ENCODE assay signal across 8 cellular contexts in the genomic region with DNA sequence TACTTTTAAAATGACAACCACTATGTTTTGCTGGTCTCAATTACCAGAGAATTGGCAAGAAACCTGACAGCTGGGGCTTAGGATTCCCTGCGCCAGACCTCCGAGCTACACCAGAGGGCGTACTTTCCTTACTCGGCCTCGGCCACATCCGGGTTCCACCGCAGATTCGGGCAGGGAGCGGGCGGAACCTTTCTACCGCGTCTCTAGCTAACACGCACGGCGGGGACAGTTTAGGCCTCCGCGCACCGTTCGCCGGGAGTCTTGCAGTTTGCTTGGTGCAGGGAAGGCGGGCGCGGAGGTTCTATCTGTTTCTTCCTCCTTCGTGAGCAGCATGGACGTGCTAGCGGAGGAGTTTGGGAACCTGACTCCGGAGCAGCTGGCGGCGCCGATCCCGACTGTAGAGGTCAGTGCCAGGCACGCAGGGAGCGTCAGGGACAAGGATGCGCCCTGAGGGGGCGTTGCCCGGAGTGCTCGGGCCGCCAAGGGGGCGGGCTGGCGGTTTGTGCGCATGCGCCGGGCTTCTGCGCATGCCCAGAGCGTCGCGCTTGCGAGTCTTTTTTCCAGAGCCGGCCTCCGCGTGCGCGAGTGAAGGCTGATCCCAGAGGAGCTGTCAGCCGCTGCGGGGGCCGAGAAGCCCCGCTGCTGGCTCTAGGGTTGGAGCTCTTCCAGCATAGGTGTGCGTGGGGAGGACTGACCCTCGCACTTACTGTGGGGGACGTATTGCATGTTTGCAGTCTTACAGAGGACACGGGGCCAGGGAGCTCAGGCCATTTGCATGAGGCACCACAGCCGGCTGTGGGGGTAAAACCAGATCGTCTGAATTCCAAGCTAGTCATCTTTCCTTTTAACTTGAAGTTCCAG. TPM values are rescaled to one million over a fixed set of nuclear protein-coding genes. Genes with fewer than 3 reads are reported as not detected.
DNase-seq lines count a peak whose midpoint lies in the region; ATAC-seq and TF ChIP-seq lines count a peak whose summit lies in the region.

A gene (plus strand): TSS at position 200 of the 861 bp plus-strand sequence. CDS start 132 bp downstream, at position 332.

- CTCF ChIA-PET in Calu3 (lab: Charles Lee): interaction anchor here (0.5 to 2.3 kb wide), 18 partner anchors 12 to 974 kb away, joined by 3 to 17 read pairs (median 4); a partner anchor contains a TSS

- H3K27ac ChIP-seq in mesodermal cell (ENCODE audit: low read depth, low read length, severe bottlenecking): peak within 1 kb of the TSS; percentile 98

- H3K36me3 Mint-ChIP-seq in Calu3 (ENCODE audit: insufficient read depth, unreplicated experiment): peaks cover 17% of the 10 kb centered on the region

- peaks cover 17% of the 10 kb centered on the region for H3K4me1 Mint-ChIP-seq in Calu3 (ENCODE audit: low read depth, unreplicated experiment)

- no peaks in the 10 kb centered on the region for H3K36me3 ChIP-seq in mesodermal cell (ENCODE audit: control insufficient read depth, insufficient read depth, low read length)

- TSS peak; percentile 60 for BruUV-seq in Calu3 (replicated peaks; lab: Mats Ljungman, UMichigan)

- H3K27ac Mint-ChIP-seq in Calu3 (ENCODE audit: unreplicated experiment): peak within 1 kb of the TSS; percentile 97

- peak within 1 kb of the TSS; percentile 84 for H3K4me3 Mint-ChIP-seq in Calu3 (ENCODE audit: low read depth, unreplicated experiment)

- H3K9me3 Mint-ChIP-seq in Calu3 (ENCODE audit: low read depth, unreplicated experiment): no peaks in the 10 kb centered on the region

- H3K9me3 ChIP-seq in mesodermal cell (ENCODE audit: control insufficient read depth, low read length): no peaks in the 10 kb centered on the region

- TF ChIP-seq CTCF in Calu3 (IDR thresholded peaks at IDR 0.05; ENCODE audit: unreplicated experiment): peak; percentile 83

- peak within 1 kb of the TSS; percentile 61 for H3K4me3 ChIP-seq in mesodermal cell (ENCODE audit: extremely low read depth, insufficient read depth, low read length, poor library complexity, severe bottlenecking)

- intact Hi-C loops in Calu3 (cut with micrococcal nuclease; ENCODE audit: unreplicated experiment): loop anchor here (1.0 to 5.0 kb wide), 2 partner anchors 110 to 563 kb away; a partner anchor contains a TSS

- DNase-seq in Calu3: peak; percentile 97
- peak; percentile 21 to 99 (median 89) for DNase-seq in HUDEP-2 (lab: John Stamatoyannopoulos, UW; ENCODE audit: unreplicated experiment in 76 of 76)
- peak; percentile 93 for DNase-seq in NOMO-1 treated with dmso at 0.1 percent for 144 hours (lab: John Stamatoyannopoulos, UW; ENCODE audit: unreplicated experiment)
- peak; percentile 93 for DNase-seq in activated CD8-positive, alpha-beta memory T cell treated with anti-CD3 and anti-CD28 coated beads, Interleukin-2, amount 50 U/mL, for 24 hours (ENCODE audit: extremely low read depth)
- DNase-seq in stimulated activated CD8-positive, alpha-beta memory T cell treated with anti-CD3 and anti-CD28 coated beads, Interleukin-15, amount 100 ng/mL, for 4 hours (ENCODE audit: low read depth in 2 of 2): peak; percentile 90 to 95

- H3K27me3 Mint-ChIP-seq in Calu3 (ENCODE audit: unreplicated experiment): no peaks in the 10 kb centered on the region

- H3K4me1 ChIP-seq in mesodermal cell (ENCODE audit: control insufficient read depth, insufficient read depth, low read length, poor library complexity, severe bottlenecking): no peaks in the 10 kb centered on the region

- in situ Hi-C loops in endometrial microvascular endothelial cells (cut with HindIII; ENCODE audit: inconsistent ontology term, low pct_unique_long_range_greater_than_20kb, low sequenced_read_pairs): no loop called here

- WGBS in mesodermal cell (ENCODE audit: insufficient coverage in 2 of 2), 2 experiments: 0% methylated on average over 56 to 62 of the region's 63 CpGs

- ATAC-seq in GM21381 (IDR thresholded peaks at IDR 0.05; ENCODE audit: unreplicated experiment): peak; percentile 87

RNA-seq across cellular contexts. Expression of the gene that starts here (rescaled TPM):
- total RNA-seq in Calu3 (2022) (13.6 and 13.9 TPM in 2 replicates), endometrial microvascular endothelial cells (ENCODE audit: inconsistent ontology term) (14.3 TPM)
- 6.1 TPM for polyA plus RNA-seq in mesodermal cell (2013, experiment 1 of 2)
- polyA plus RNA-seq in mesodermal cell (2013, experiment 2 of 2): 6.8 TPM

Comparison
In these comparisons a context has a peak if more than half of its experiments do, and no peak if none do; other contexts are left out.
1. Peak in every context shown above with its lines: DNase-seq, ATAC-seq, H3K4me3 ChIP-seq and H3K27ac ChIP-seq.